In genomic region chr5:320524-321232, GRCh38 we compare ENCODE assay signal across 8 cellular contexts. TPM values are rescaled to one million over a fixed set of nuclear protein-coding genes. Genes with fewer than 3 reads are reported as not detected.
A peak's percentile ranks its signal among the peaks of the same experiment; 100 is the strongest.
DNase-seq lines count a peak whose midpoint lies in the region; ATAC-seq and TF ChIP-seq lines count a peak whose summit lies in the region.

No MANE protein-coding gene starts in this region.

- H2AK9ac ChIP-seq in IMR-90 (replicated peaks; ENCODE audit: low read depth, low read length, poor library complexity), result peak overlapping the region; percentile 99

- H3K9me1 ChIP-seq in IMR-90 (ENCODE audit: insufficient read depth, low read length), result no peaks in the 10 kb centered on the region; the same call in 1 of the 2 replicates

- H3K27ac ChIP-seq in IMR-90 (ENCODE audit: insufficient read depth, low read length) (peak overlapping the region; percentile 88), psoas muscle (no peak overlapping the region)

- H2BK15ac ChIP-seq in IMR-90 (ENCODE audit: low read depth, low read length), result peak overlapping the region; percentile 93; the same call in 2 of the 3 replicates

- peak overlapping the region; percentile 62; the same call in 1 of the 2 replicates for H2BK20ac ChIP-seq in IMR-90 (ENCODE audit: low read depth, low read length)

- H3K9me3 ChIP-seq in IMR-90 (ENCODE audit: control insufficient read depth, insufficient read depth, low read length), result no peaks in the 10 kb centered on the region
- H3K9me3 ChIP-seq in psoas muscle, result no peaks in the 10 kb centered on the region

- H3K9me3 Mint-ChIP-seq in effector memory CD8-positive, alpha-beta T cell, result no peaks in the 10 kb centered on the region

- peak overlapping the region; percentile 83; the same call in 1 of the 2 replicates for H3K14ac ChIP-seq in IMR-90 (replicated peaks; ENCODE audit: low read depth, low read length)

- intact Hi-C loops in IMR-90 (cut with micrococcal nuclease) (no loop called here), psoas muscle (cut with DNase I) (no loop called here)

- POLR2A ChIA-PET in IMR-90 (lab: Charles Lee; ENCODE audit: unreplicated experiment), result interaction anchor here (0.6 to 1.4 kb wide), 2 partner anchors 34 to 104 kb away, joined by 3 to 4 read pairs; no protein-coding TSS in a partner anchor

- H3K27me3 Mint-ChIP-seq in effector memory CD8-positive, alpha-beta T cell, result peaks cover 29 to 51% of the 10 kb centered on the region in 2 donors

- TF ChIP-seq CTCF in GM12864 (IDR thresholded peaks at IDR 0.05; ENCODE audit: low read depth, low read length, missing control alignments) (no peak), IMR-90 (conservative IDR thresholded peaks at IDR 0.05; ENCODE audit: low read depth, low read length) (no peak), psoas muscle (IDR thresholded peaks at IDR 0.05) (no peak)

- peak overlapping the region; percentile 74 for H3K18ac ChIP-seq in IMR-90 (ENCODE audit: low read depth, low read length)

- WGBS in IMR-90 (ENCODE audit: extremely low coverage in 2 of 2, insufficient read length in 1 of 2), 2 experiments, result 20% methylated on average over 36 of the region's 65 CpGs; no CpG with 5 or more reads in 1 of the 2 experiments
- 4 to 5% (median 4%) methylated on average over 48 to 65 of the region's 65 CpGs for WGBS in psoas muscle, 3 donors

- peak overlapping the region; percentile 96 for H3K4me2 ChIP-seq in IMR-90 (ENCODE audit: low read depth, low read length)

- CTCF ChIA-PET in IMR-90 (lab: Yijun Ruan, JAX), result interaction anchor here (0.5 to 1.5 kb wide), 3 partner anchors 12 to 60 kb away, joined by 3 to 5 read pairs (median 3); no protein-coding TSS in a partner anchor

- peaks cover 35% of the 10 kb centered on the region for H4K20me1 ChIP-seq in IMR-90 (ENCODE audit: insufficient read depth, low read length)

- H2BK5ac ChIP-seq in IMR-90 (ENCODE audit: low read depth, low read length, poor library complexity, severe bottlenecking), result peak overlapping the region; percentile 91

- dilution Hi-C loops in IMR-90 (cut with HindIII; ENCODE audit: low sequenced_read_pairs, unreplicated experiment), result no loop called here

- H2BK120ac ChIP-seq in IMR-90 (ENCODE audit: low read depth, low read length), result peak overlapping the region; percentile 83

- no peak overlapping the region for H3K27ac Mint-ChIP-seq in effector memory CD8-positive, alpha-beta T cell

- peaks cover 9% of the 10 kb centered on the region for H3K36me3 Mint-ChIP-seq in effector memory CD8-positive, alpha-beta T cell (ENCODE audit: insufficient read depth)

- H4K5ac ChIP-seq in IMR-90 (ENCODE audit: low read depth, low read length), result peak overlapping the region; percentile 79

- H3K36me3 ChIP-seq in IMR-90 (ENCODE audit: control insufficient read depth, insufficient read depth, low read length) (peaks cover 23% of the 10 kb centered on the region; the same call in 1 of the 2 replicates), psoas muscle (ENCODE audit: insufficient read depth in 1 of 2, low read depth in 1 of 2) (peaks cover 0 to 8% of the 10 kb centered on the region in 2 donors)

- TF ChIP-seq RAD21 in IMR-90 (IDR thresholded peaks at IDR 0.05; ENCODE audit: low read length), result no peak

- peak overlapping the region; percentile 48 for H3K23ac ChIP-seq in IMR-90 (ENCODE audit: low read depth, low read length)

- H4K8ac ChIP-seq in IMR-90 (ENCODE audit: low read depth in 2 of 2, low read length in 2 of 2), result peak overlapping the region; percentile 92 to 93; a peak in 3 of 4 replicates

- peak overlapping the region; percentile 83 for H3K9ac ChIP-seq in IMR-90 (ENCODE audit: low read depth, low read length)

- in situ Hi-C loops in IMR-90 (cut with MboI; ENCODE audit: low sequenced_read_pairs), result no loop called here

- H3K79me1 ChIP-seq in IMR-90 (ENCODE audit: low read depth in 1 of 2, low read length in 2 of 2), result peaks cover 10 to 62% of the 10 kb centered on the region in 2 experiments; a peak in 3 of 4 replicates

- peak overlapping the region; percentile 95 for H4K91ac ChIP-seq in IMR-90 (ENCODE audit: insufficient read depth, low read depth, low read length)

- H3K4me3 ChIP-seq in GM12864 (ENCODE audit: low read depth, low read length) (peak overlapping the region; percentile 78), IMR-90 (ENCODE audit: insufficient read depth, low read depth, low read length) (peak overlapping the region; percentile 98), psoas muscle (peak overlapping the region; percentile 62)

- H3K4ac ChIP-seq in IMR-90 (ENCODE audit: low read depth, low read length), result peak overlapping the region; percentile 97

- DNase-seq in GM12864 (ENCODE audit: low read depth) (no peak), IMR-90 (no peak), psoas muscle (peak in 1 of 2 donors; percentile 50), dedifferentiated amniotic fluid mesenchymal stem cell (ENCODE audit: extremely low spot score) (no peak), C1 segment of cervical spinal cord (lab: John Stamatoyannopoulos, UW) (no peak), hepatic stellate cell (ENCODE audit: low spot score) (no peak)
- DNase-seq in effector memory CD8-positive, alpha-beta T cell, result no peak

- peak overlapping the region; percentile 58 for H2AK5ac ChIP-seq in IMR-90 (ENCODE audit: low read depth, low read length)

- H3K56ac ChIP-seq in IMR-90 (ENCODE audit: extremely low read depth, insufficient read depth, low read length), result peak overlapping the region; percentile 38

- peaks cover 7 to 10% of the 10 kb centered on the region in 2 donors for H3K4me1 Mint-ChIP-seq in effector memory CD8-positive, alpha-beta T cell (ENCODE audit: low read depth in 2 of 2)

- H3K4me3 Mint-ChIP-seq in effector memory CD8-positive, alpha-beta T cell, result peak overlapping the region; percentile 68 to 79

- peaks cover 21% of the 10 kb centered on the region for H3K4me1 ChIP-seq in IMR-90 (ENCODE audit: control insufficient read depth, insufficient read depth, low read length)
- H3K4me1 ChIP-seq in psoas muscle, result no peaks in the 10 kb centered on the region

- TF ChIP-seq POLR2A in IMR-90 (IDR thresholded peaks at IDR 0.05; ENCODE audit: low read depth, low read length), result no peak

- BruUV-seq in IMR-90 (replicated peaks; lab: Mats Ljungman, UMichigan), result no TSS peak

- H2AFZ ChIP-seq in IMR-90 (replicated peaks; ENCODE audit: low read length, poor library complexity), result peak overlapping the region; percentile 97

- ATAC-seq in IMR-90 (ENCODE audit: low read depth), result peak; percentile 0; the same call in 1 of the 2 replicates
- no peak for ATAC-seq in effector memory CD8-positive, alpha-beta T cell (replicated peaks)
- ATAC-seq in psoas muscle, result peak in 1 of 4 donors; percentile 7
- no peak for ATAC-seq in HG03097 (IDR thresholded peaks at IDR 0.05; ENCODE audit: low FRiP score, unreplicated experiment)

- H3K27me3 ChIP-seq in IMR-90 (ENCODE audit: control insufficient read depth, insufficient read depth, low read length) (no peaks in the 10 kb centered on the region), psoas muscle (ENCODE audit: insufficient read depth in 3 of 3, low read length in 2 of 3) (peaks cover 0 to 61% (median 23%) of the 10 kb centered on the region in 3 donors)

TF ChIP-seq in IMR-90, 13 proteins besides CTCF, POLR2A, EP300 and RAD21:
- no peak for TF ChIP-seq MXI1 (IDR thresholded peaks at IDR 0.05; ENCODE audit: borderline replicate concordance, low read depth, low read length)
- no peak for TF ChIP-seq SMC3 (IDR thresholded peaks at IDR 0.05; ENCODE audit: low read depth, low read length)
- TF ChIP-seq USF2 (IDR thresholded peaks at IDR 0.05; ENCODE audit: low read depth, low read length), result no peak
- TF ChIP-seq BHLHE40 (IDR thresholded peaks at IDR 0.05; ENCODE audit: low read depth, low read length), result no peak
- TF ChIP-seq RCOR1 (IDR thresholded peaks at IDR 0.05; ENCODE audit: insufficient replicate concordance, low read length), result no peak
- no peak for TF ChIP-seq RFX5 (IDR thresholded peaks at IDR 0.05; ENCODE audit: low read depth, low read length)
- no peak for TF ChIP-seq MAFK (IDR thresholded peaks at IDR 0.05; ENCODE audit: low read depth, low read length)
- no peak for TF ChIP-seq FOS (IDR thresholded peaks at IDR 0.05; ENCODE audit: low read depth, low read length)
- no peak for TF ChIP-seq CEBPB (IDR thresholded peaks at IDR 0.05; ENCODE audit: low read depth, low read length)
- TF ChIP-seq MAZ (IDR thresholded peaks at IDR 0.05; ENCODE audit: borderline replicate concordance, low read depth, low read length), result no peak
- TF ChIP-seq NFE2L2 (IDR thresholded peaks at IDR 0.05; ENCODE audit: low read depth, low read length), result no peak
- TF ChIP-seq ELK1 (IDR thresholded peaks at IDR 0.05; ENCODE audit: borderline replicate concordance, low read depth, low read length), result no peak
- no peak for TF ChIP-seq CHD1 (IDR thresholded peaks at IDR 0.05; ENCODE audit: low read depth, low read length)

RNA-seq across cellular contexts. Expression of gene AHRR, which starts 0.8 kb away (rescaled TPM):
- 15.6 and 16.7 TPM in 2 replicates for total RNA-seq in IMR-90 (2012; rRNA removed)
- 36.1 and 37.1 TPM in 2 replicates for polyA plus RNA-seq in IMR-90 (2012; rRNA removed)
- 24.9 and 33.9 TPM in 2 replicates for polyA plus RNA-seq in IMR-90 (2012; cell fraction: cytosol; rRNA removed)
- polyA plus RNA-seq in IMR-90 (2012; cell fraction: nucleus; rRNA removed; ENCODE audit: low replicate concordance), result 77.0 and 141 TPM in 2 replicates
- total RNA-seq in psoas muscle, result 1 to 10 TPM in 2 of 4 donors, under 1 TPM in 2; 0.45 to 7.4 (median 1.2) TPM
- polyA plus RNA-seq in psoas muscle, result under 1 TPM; 0.10 to 0.39 (median 0.13) TPM

RNA-seq across cellular contexts. Expression of gene PDCD6, which starts 49.2 kb away (rescaled TPM):
- 158 and 168 TPM in 2 replicates for total RNA-seq in IMR-90 (2012; rRNA removed)
- 198 and 212 TPM in 2 replicates for polyA plus RNA-seq in IMR-90 (2012; rRNA removed)
- polyA plus RNA-seq in IMR-90 (2012; cell fraction: cytosol; rRNA removed), result 189 and 290 TPM in 2 replicates
- polyA plus RNA-seq in IMR-90 (2012; cell fraction: nucleus; rRNA removed; ENCODE audit: low replicate concordance), result 198 and 241 TPM in 2 replicates
- total RNA-seq in psoas muscle, result 10 to 100 TPM; 26.8 to 33.2 (median 31.4) TPM
- polyA plus RNA-seq in psoas muscle, result 10 to 100 TPM; 36.8 to 92.4 (median 57.3) TPM
